ENCODE assay signal across 34 cellular contexts in genomic region chr20:38363004-38363747, GRCh38. TPM values are rescaled to one million over a fixed set of nuclear protein-coding genes. Genes with fewer than 3 reads are reported as not detected.
"Had no signal": no experiment of that assay in that cellular context is flagged by ENCODE, and none has a peak within 500 bp of the region (broad histone marks: within the 10 kb centered on the region; RNA-seq: fewer than 3 reads in every experiment).

No MANE protein-coding gene starts in this region.

- H3K9me3 Mint-ChIP-seq: immature natural killer cell; naive thymus-derived CD4-positive, alpha-beta T cell; nephron progenitor cell; stimulated activated memory B cell treated with anti-CD40 and anti-IgM and Interleukin-4, amounts not matched to agents 10 μg/mL and 1 μg/mL and 100 μg/mL, for 72 hours; stimulated activated naive CD8-positive, alpha-beta T cell treated with anti-CD3 and anti-CD28 coated beads, Interleukin-15, amount 100 ng/mL, for 72 hours; type B pancreatic cell had no signal

- ATAC-seq: left colon; left lung; lower lobe of right lung; mucosa of descending colon; naive thymus-derived CD4-positive, alpha-beta T cell; stimulated activated memory B cell treated with anti-CD40 and anti-IgM and Interleukin-4, amounts not matched to agents 10 μg/mL and 1 μg/mL and 100 μg/mL, for 72 hours; stimulated activated naive CD8-positive, alpha-beta T cell treated with anti-CD3 and anti-CD28 coated beads, Interleukin-15, amount 100 ng/mL, for 72 hours had no signal

- H3K27me3 ChIP-seq: left lung, ovary, right atrium auricular region, right lobe of liver, tibial nerve, vagina had no signal

- H3K4me3 ChIP-seq: left lung, lower lobe of right lung, mucosa of descending colon, ovary, right atrium auricular region, right lobe of liver, smooth muscle cell, tibial nerve, vagina had no signal

- H3K4me1 ChIP-seq: left lung, lower lobe of right lung, right atrium auricular region, vagina had no signal

- H3K4me3 Mint-ChIP-seq: immature natural killer cell; naive thymus-derived CD4-positive, alpha-beta T cell; nephron progenitor cell; stimulated activated memory B cell treated with anti-CD40 and anti-IgM and Interleukin-4, amounts not matched to agents 10 μg/mL and 1 μg/mL and 100 μg/mL, for 72 hours; stimulated activated naive CD8-positive, alpha-beta T cell treated with anti-CD3 and anti-CD28 coated beads, Interleukin-15, amount 100 ng/mL, for 72 hours; type B pancreatic cell had no signal

- H3K4me1 Mint-ChIP-seq: immature natural killer cell; naive thymus-derived CD4-positive, alpha-beta T cell; stimulated activated memory B cell treated with anti-CD40 and anti-IgM and Interleukin-4, amounts not matched to agents 10 μg/mL and 1 μg/mL and 100 μg/mL, for 72 hours; stimulated activated naive CD8-positive, alpha-beta T cell treated with anti-CD3 and anti-CD28 coated beads, Interleukin-15, amount 100 ng/mL, for 72 hours had no signal

- H3K4me2 ChIP-seq: smooth muscle cell had no signal

- FAIRE-seq: islet of Langerhans, kidney had no signal

- H3K36me3 Mint-ChIP-seq: immature natural killer cell; naive thymus-derived CD4-positive, alpha-beta T cell; stimulated activated memory B cell treated with anti-CD40 and anti-IgM and Interleukin-4, amounts not matched to agents 10 μg/mL and 1 μg/mL and 100 μg/mL, for 72 hours; type B pancreatic cell had no signal

- DNase-seq: hypothalamus; immature natural killer cell; kidney; left colon; left lung; lower lobe of right lung; mammary epithelial cell; mesenchymal stem cell; midbrain; mucosa of descending colon; naive thymus-derived CD4-positive, alpha-beta T cell; nephron progenitor cell; ovary; right lobe of liver; stimulated activated CD4-positive, alpha-beta T cell treated with anti-CD3 and anti-CD28 coated beads, Interleukin-1b, Interleukin-23, amount 100 ng/mL, for 48 hours; stimulated activated CD4-positive, alpha-beta T cell treated with anti-CD3 and anti-CD28 coated beads, Interleukin-2, amount 100 ng/mL, for 48 hours; stimulated activated CD4-positive, alpha-beta T cell treated with anti-CD3 and anti-CD28 coated beads, Interleukin-4, amount 100 ng/mL, for 4 hours; stimulated activated CD8-positive, alpha-beta memory T cell treated with anti-CD3 and anti-CD28 coated beads, Interleukin-4, amount 100 ng/mL, for 48 hours; stimulated activated naive CD4-positive, alpha-beta T cell treated with Interleukin-2 at 50 U/mL for 16 hours; stimulated activated naive CD8-positive, alpha-beta T cell treated with anti-CD3 and anti-CD28 coated beads, Interleukin-15, amount 100 ng/mL, for 72 hours; substantia nigra had no signal

- H3K36me3 ChIP-seq: left lung, lower lobe of right lung, ovary, right atrium auricular region, tibial nerve, vagina had no signal

- H3K27me3 Mint-ChIP-seq: progenitor cell of endocrine pancreas, type B pancreatic cell had no signal

- H3K27ac Mint-ChIP-seq: immature natural killer cell; naive thymus-derived CD4-positive, alpha-beta T cell; nephron progenitor cell; progenitor cell of endocrine pancreas; stimulated activated memory B cell treated with anti-CD40 and anti-IgM and Interleukin-4, amounts not matched to agents 10 μg/mL and 1 μg/mL and 100 μg/mL, for 72 hours; stimulated activated naive CD8-positive, alpha-beta T cell treated with anti-CD3 and anti-CD28 coated beads, Interleukin-15, amount 100 ng/mL, for 72 hours; type B pancreatic cell had no signal

- H3K27ac ChIP-seq: left lung, lower lobe of right lung, ovary, right atrium auricular region, right lobe of liver, tibial nerve, vagina had no signal

- H3K9me3 ChIP-seq: left lung, lower lobe of right lung, mucosa of descending colon, ovary, right atrium auricular region, right lobe of liver, tibial nerve, vagina had no signal

RNA-seq across cellular contexts. Expression of gene LBP, which starts 16.9 kb away (rescaled TPM):
- total RNA-seq: left colon; lower lobe of right lung; mammary epithelial cell; myocyte; naive thymus-derived CD4-positive, alpha-beta T cell; progenitor cell of endocrine pancreas; smooth muscle cell; temporal lobe had no signal
- polyA plus RNA-seq: immature natural killer cell; mammary epithelial cell; naive thymus-derived CD4-positive, alpha-beta T cell; smooth muscle cell had no signal

RNA-seq across cellular contexts. Expression of gene BPI, which starts 59.2 kb away (rescaled TPM):
- total RNA-seq: left colon, mammary epithelial cell, myocyte, progenitor cell of endocrine pancreas, pulmonary artery endothelial cell, renal cortical epithelial cell, right atrium auricular region, smooth muscle cell, ureter, vagina had no signal
- polyA plus RNA-seq: immature natural killer cell; mammary epithelial cell; naive thymus-derived CD4-positive, alpha-beta T cell; smooth muscle cell had no signal
